In genomic region chr2:137900421-137901141, GRCh38 we compare ENCODE assay signal across 28 cellular contexts.
"Had no signal": no experiment of that assay in that cellular context is flagged by ENCODE, and none has a peak within 500 bp of the region (broad histone marks: within the 10 kb centered on the region; RNA-seq: fewer than 3 reads in every experiment).

No MANE protein-coding gene starts in this region.

- H3K27ac ChIP-seq: colonic mucosa, coronary artery, dorsolateral prefrontal cortex, epithelial cell of prostate, esophagus muscularis mucosa, esophagus squamous epithelium, foreskin keratinocyte, gastrocnemius medialis, gastroesophageal sphincter, heart left ventricle, heart right ventricle, hepatocyte had no signal

- H3K9me3 ChIP-seq: colonic mucosa, esophagus muscularis mucosa, esophagus squamous epithelium, gastrocnemius medialis, gastroesophageal sphincter, heart left ventricle, heart right ventricle had no signal

- H3K4me3 ChIP-seq: colonic mucosa, coronary artery, dorsolateral prefrontal cortex, esophagus muscularis mucosa, esophagus squamous epithelium, gastrocnemius medialis, gastroesophageal sphincter, heart left ventricle, heart right ventricle, hepatocyte had no signal

- FAIRE-seq: endometrium, endothelial cell of umbilical vein, frontal cortex had no signal

- H3K4me2 ChIP-seq: hepatocyte had no signal

- H3K79me2 ChIP-seq: hepatocyte had no signal

- DNase-seq: colonic mucosa; cortex of kidney; dermis blood vessel endothelial cell; dorsolateral prefrontal cortex; effector CD4-positive, alpha-beta T cell; effector CD8-positive, alpha-beta T cell; effector memory CD4-positive, alpha-beta T cell; effector memory CD8-positive, alpha-beta T cell; endodermal cell; erythroblast; esophagus squamous epithelium; foreskin fibroblast; foreskin melanocyte; gastrocnemius medialis; glutamatergic neuron; head of caudate nucleus; heart left ventricle; heart right ventricle had no signal

- H3K36me3 ChIP-seq: colonic mucosa, esophagus muscularis mucosa, esophagus squamous epithelium, gastrocnemius medialis, gastroesophageal sphincter, heart left ventricle, heart right ventricle had no signal

- H2AFZ ChIP-seq: hepatocyte had no signal

- H3K4me1 ChIP-seq: colonic mucosa, esophagus muscularis mucosa, esophagus squamous epithelium, foreskin keratinocyte, gastrocnemius medialis, gastroesophageal sphincter, heart left ventricle, heart right ventricle had no signal

- ATAC-seq: effector memory CD8-positive, alpha-beta T cell; esophagus mucosa; foreskin keratinocyte; gastrocnemius medialis; gastroesophageal sphincter; heart left ventricle; heart right ventricle had no signal

- H3K27me3 ChIP-seq: colonic mucosa, dorsolateral prefrontal cortex, esophagus muscularis mucosa, foreskin keratinocyte, gastrocnemius medialis, gastroesophageal sphincter, heart left ventricle, hepatocyte had no signal
